In the genomic region with DNA sequence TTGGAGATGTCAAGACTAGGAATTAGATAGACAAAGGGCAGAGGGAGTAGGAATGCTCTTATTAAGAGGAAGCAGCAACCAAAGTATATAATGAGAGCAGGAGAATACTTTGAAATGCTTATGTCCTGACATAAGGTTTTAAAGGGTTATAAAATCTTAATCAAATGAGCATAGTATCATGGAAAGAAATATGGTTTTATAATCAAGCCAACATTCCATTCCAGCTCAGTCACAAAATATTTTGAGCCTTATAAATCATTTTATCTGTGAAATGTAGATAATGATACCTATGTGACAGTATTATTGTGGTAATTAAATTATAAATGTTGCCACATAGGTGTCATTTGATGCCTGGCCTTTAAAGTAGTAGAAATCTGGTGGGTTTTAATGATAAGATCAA, we compare ENCODE assay signal across 16 cellular contexts. TPM values are rescaled to one million over a fixed set of nuclear protein-coding genes. Genes with fewer than 3 reads are reported as not detected.
"Had no signal": no experiment of that assay in that cellular context is flagged by ENCODE, and none has a peak within 500 bp of the region (broad histone marks: within the 10 kb centered on the region; RNA-seq: fewer than 3 reads in every experiment).

No MANE protein-coding gene starts in this region.

- H3K4me1 ChIP-seq: breast epithelium, left lung, parathyroid adenoma, thyroid gland had no signal

- H3K79me2 ChIP-seq: parathyroid adenoma had no signal

- H2AFZ ChIP-seq: parathyroid adenoma had no signal

- H3K9ac ChIP-seq: parathyroid adenoma had no signal

- H3K27ac Mint-ChIP-seq: activated naive CD8-positive, alpha-beta T cell had no signal

- H3K9me3 Mint-ChIP-seq: activated T-cell treated with anti-CD3 and anti-CD28 coated beads, Interleukin-2, amount 50 U/mL, for 4 hours had no signal

- H3K36me3 ChIP-seq: breast epithelium, left lung, thyroid gland had no signal

- H3K27me3 Mint-ChIP-seq: activated naive CD8-positive, alpha-beta T cell had no signal

- H3K4me3 Mint-ChIP-seq: activated naive CD8-positive, alpha-beta T cell; activated T-cell treated with anti-CD3 and anti-CD28 coated beads, Interleukin-2, amount 50 U/mL, for 4 hours had no signal

- H3K9me3 ChIP-seq: breast epithelium, left lung, thyroid gland had no signal

- H3K4me2 ChIP-seq: smooth muscle cell had no signal

- ATAC-seq: activated CD4-positive, CD25-positive, alpha-beta regulatory T cell treated with anti-CD3 and anti-CD28 coated beads, Interleukin-2, amount 50 U/mL, for 24 hours; activated T-cell treated with anti-CD3 and anti-CD28 coated beads, Interleukin-2, amount 50 U/mL, for 4 hours; left lung had no signal

- H3K27ac ChIP-seq: breast epithelium, left lung, parathyroid adenoma, thyroid gland had no signal

- H3K27me3 ChIP-seq: breast epithelium, left lung, thyroid gland had no signal

- H3K4me3 ChIP-seq: breast epithelium, left lung, smooth muscle cell, thyroid gland had no signal

- H3K36me3 Mint-ChIP-seq: activated naive CD8-positive, alpha-beta T cell had no signal

- DNase-seq: activated gamma-delta T cell; activated T-cell treated with anti-CD3 and anti-CD28 coated beads, Interleukin-2, amount 50 U/mL, for 4 hours; hippocampal formation; left lung; mesenchymal stem cell; retina; SHP77 treated with DMSO at 0.1 percent for 48 hours; thyroid gland had no signal

RNA-seq across cellular contexts. Expression of a gene that starts 17.6 kb away (rescaled TPM):
- total RNA-seq: activated T-cell treated with anti-CD3 and anti-CD28 coated beads, Interleukin-2, amount 50 U/mL, for 4 hours; chondrocyte; endothelial cell of umbilical vein; T-helper 2 cell treated with Interferon-gamma antibody and Interleukin-4, amounts not matched to agents 100 ng/mL and 5 ng/mL, for 36 hours had no signal

RNA-seq across cellular contexts. Expression of a gene that starts 39.8 kb away (rescaled TPM):
- total RNA-seq: activated T-cell treated with anti-CD3 and anti-CD28 coated beads, Interleukin-2, amount 50 U/mL, for 4 hours; chondrocyte; endothelial cell of umbilical vein; T-helper 2 cell treated with Interferon-gamma antibody and Interleukin-4, amounts not matched to agents 100 ng/mL and 5 ng/mL, for 36 hours had no signal
